27 cellular contexts compared by ENCODE assay signal in the genomic region with DNA sequence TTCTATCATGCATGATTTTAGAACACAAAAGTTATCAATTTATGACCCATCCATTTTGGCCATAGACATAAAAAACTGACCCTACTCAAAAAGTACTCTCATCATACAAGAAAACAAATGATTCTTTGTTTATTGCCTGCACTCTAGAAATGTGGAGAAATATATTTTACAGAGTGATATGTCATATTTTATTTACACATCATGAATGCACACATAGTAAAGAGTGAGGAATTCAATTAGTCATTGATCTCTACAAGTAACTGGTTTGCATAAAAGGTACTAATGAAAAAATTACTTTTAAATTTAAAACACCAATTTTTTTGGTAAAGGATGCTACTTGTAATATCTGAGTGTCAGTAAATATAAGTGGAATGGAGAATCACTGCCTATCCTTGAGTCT.
"Had no signal": no experiment of that assay in that cellular context is flagged by ENCODE, and none has a peak within 500 bp of the region (broad histone marks: within the 10 kb centered on the region; RNA-seq: fewer than 3 reads in every experiment).

No MANE protein-coding gene starts in this region.

- H3K36me3 ChIP-seq: esophagus squamous epithelium, gastrocnemius medialis, heart right ventricle, left lung, lower lobe of right lung had no signal

- H3K4me3 ChIP-seq: coronary artery, dorsolateral prefrontal cortex, esophagus squamous epithelium, gastrocnemius medialis, heart right ventricle, left lung, lower lobe of right lung had no signal

- H3K9me3 ChIP-seq: esophagus squamous epithelium, gastrocnemius medialis, left lung, lower lobe of right lung had no signal

- H3K27ac ChIP-seq: coronary artery, dorsolateral prefrontal cortex, epithelial cell of prostate, esophagus squamous epithelium, gastrocnemius medialis, heart right ventricle, left lung, lower lobe of right lung had no signal

- FAIRE-seq: colon, endothelial cell of umbilical vein, islet of Langerhans, keratinocyte had no signal

- H3K27me3 ChIP-seq: dorsolateral prefrontal cortex, esophagus squamous epithelium, gastrocnemius medialis, heart right ventricle, left lung had no signal

- ATAC-seq: esophagus mucosa; gastrocnemius medialis; heart right ventricle; left cardiac atrium; left lung; left ventricle myocardium superior; lower lobe of right lung; naive thymus-derived CD4-positive, alpha-beta T cell; natural killer cell had no signal

- H3K4me1 ChIP-seq: esophagus squamous epithelium, gastrocnemius medialis, left lung, lower lobe of right lung had no signal

- DNase-seq: dermis blood vessel endothelial cell; dorsolateral prefrontal cortex; effector CD4-positive, alpha-beta T cell; effector memory CD4-positive, alpha-beta T cell; erythroblast; esophagus squamous epithelium; foreskin fibroblast; gastrocnemius medialis; glutamatergic neuron; head of caudate nucleus; heart right ventricle; hippocampal formation; left cardiac atrium; left lung; left ventricle myocardium superior; lower lobe of right lung; mesendoderm; midbrain; naive thymus-derived CD4-positive, alpha-beta T cell; natural killer cell had no signal
